In genomic region chr10:62433181-62433692, GRCh38 we compare ENCODE assay signal across 9 cellular contexts. TPM values are rescaled to one million over a fixed set of nuclear protein-coding genes. Genes with fewer than 3 reads are reported as not detected.
DNase-seq lines count a peak whose midpoint lies in the region; TF ChIP-seq lines count a peak whose summit lies in the region.
"Had no signal": no experiment of that assay in that cellular context is flagged by ENCODE, and none has a peak within 500 bp of the region (broad histone marks: within the 10 kb centered on the region; RNA-seq: fewer than 3 reads in every experiment).

No MANE protein-coding gene starts in this region.

- 86 to 96% methylated on average over 4 to 5 of the region's 5 CpGs for WGBS in endodermal cell (ENCODE audit: insufficient coverage in 1 of 2, insufficient read length in 1 of 2), 2 experiments

- H3K27me3 ChIP-seq in endodermal cell (ENCODE audit: control insufficient read depth, insufficient read depth, low read length, poor library complexity, severe bottlenecking), result peaks cover 8% of the 10 kb centered on the region

- TF ChIP-seq CTCF in GM13977 (IDR thresholded peaks at IDR 0.05; ENCODE audit: extremely low read depth, insufficient read depth, missing control alignments), result no peak
- no peak for TF ChIP-seq CTCF in HFFc6 (IDR thresholded peaks at IDR 0.05)
- no peak for TF ChIP-seq CTCF in endodermal cell (conservative IDR thresholded peaks at IDR 0.05)

- no peak overlapping the region for H3K4me3 ChIP-seq in endodermal cell (ENCODE audit: low read length)

- no peak overlapping the region for H3K27ac ChIP-seq in endodermal cell (ENCODE audit: low read depth, low read length)
- H3K27ac ChIP-seq: parathyroid adenoma had no signal

- H3K36me3 ChIP-seq in endodermal cell (ENCODE audit: control insufficient read depth, insufficient read depth, low read length), result no peaks in the 10 kb centered on the region

- H3K27me3 Mint-ChIP-seq in HFFc6 (ENCODE audit: insufficient read depth), result no peaks in the 10 kb centered on the region; the same call in 1 of the 2 replicates
- H3K27me3 Mint-ChIP-seq in activated naive CD4-positive, alpha-beta T cell treated with anti-CD3 and anti-CD28 coated beads, Interleukin-2, amount 50 U/mL, for 24 hours, result no peaks in the 10 kb centered on the region
- peaks cover 9% of the 10 kb centered on the region for H3K27me3 Mint-ChIP-seq in endodermal cell (ENCODE audit: insufficient read depth)

- H3K4me1 Mint-ChIP-seq in HFFc6 (ENCODE audit: low read depth), result peaks cover 59% of the 10 kb centered on the region
- H3K4me1 Mint-ChIP-seq in activated naive CD4-positive, alpha-beta T cell treated with anti-CD3 and anti-CD28 coated beads, Interleukin-2, amount 50 U/mL, for 24 hours, result peaks cover 33% of the 10 kb centered on the region
- no peaks in the 10 kb centered on the region for H3K4me1 Mint-ChIP-seq in endodermal cell

- DNase-seq in GM13977 (ENCODE audit: low spot score) (peak; percentile 24), HFFc6 (peak; percentile 97), NCI-H226 (peak; percentile 77), islet precursor cell (peak; percentile 77), endodermal cell (no peak), NCI-H2081 treated with DMSO at 0.1 percent for 48 hours (lab: John Stamatoyannopoulos, UW) (no peak)
- peak; percentile 67 for DNase-seq in stimulated activated CD8-positive, alpha-beta memory T cell treated with anti-CD3 and anti-CD28 coated beads, Interleukin-4, amount 100 ng/mL, for 48 hours

- H3K36me3 Mint-ChIP-seq in HFFc6 (ENCODE audit: low read depth) (peaks cover 3% of the 10 kb centered on the region; the same call in 1 of the 2 replicates), endodermal cell (ENCODE audit: low read depth) (no peaks in the 10 kb centered on the region)
- no peaks in the 10 kb centered on the region for H3K36me3 Mint-ChIP-seq in activated naive CD4-positive, alpha-beta T cell treated with anti-CD3 and anti-CD28 coated beads, Interleukin-2, amount 50 U/mL, for 24 hours

- in situ Hi-C loops in GM13977 (cut with MboI; ENCODE audit: low pct_unique_long_range_greater_than_20kb, low sequenced_read_pairs, unreplicated experiment), result no loop called here

- H3K4me3 Mint-ChIP-seq in HFFc6 (peak overlapping the region; percentile 65), endodermal cell (no peak overlapping the region)
- H3K4me3 Mint-ChIP-seq in activated naive CD4-positive, alpha-beta T cell treated with anti-CD3 and anti-CD28 coated beads, Interleukin-2, amount 50 U/mL, for 24 hours, result peak overlapping the region; percentile 55

- H3K4me1 ChIP-seq in endodermal cell (ENCODE audit: control insufficient read depth, insufficient read depth, low read length), result peaks cover 4% of the 10 kb centered on the region
- H3K4me1 ChIP-seq: parathyroid adenoma had no signal

- H3K9ac ChIP-seq in endodermal cell (ENCODE audit: extremely low read depth, low read length, poor library complexity, severe bottlenecking), result no peak overlapping the region
- H3K9ac ChIP-seq: parathyroid adenoma had no signal

- H3K9me3 Mint-ChIP-seq in HFFc6, result no peaks in the 10 kb centered on the region
- no peaks in the 10 kb centered on the region for H3K9me3 Mint-ChIP-seq in activated naive CD4-positive, alpha-beta T cell treated with anti-CD3 and anti-CD28 coated beads, Interleukin-2, amount 50 U/mL, for 24 hours
- no peaks in the 10 kb centered on the region for H3K9me3 Mint-ChIP-seq in endodermal cell

- peak overlapping the region; percentile 85 for H3K27ac Mint-ChIP-seq in HFFc6
- H3K27ac Mint-ChIP-seq in activated naive CD4-positive, alpha-beta T cell treated with anti-CD3 and anti-CD28 coated beads, Interleukin-2, amount 50 U/mL, for 24 hours, result peak overlapping the region; percentile 91
- no peak overlapping the region for H3K27ac Mint-ChIP-seq in endodermal cell

- H3K9me3 ChIP-seq in endodermal cell (ENCODE audit: control insufficient read depth, low read length), result no peaks in the 10 kb centered on the region

RNA-seq across cellular contexts. Expression of gene ZNF365, which starts 59.1 kb away (rescaled TPM):
- total RNA-seq in HFFc6 (2021; fragmentation: NEBNext Ultra II Directional; extraction: Animal tissue kit (Norgen Biotek cat#: 25700)), result 10 to 100 TPM; 10.2 to 14.7 (median 11.3) TPM
- total RNA-seq in endodermal cell, result under 1 TPM in 1 of 2 donors, not detected in 1; 0.31 TPM
- polyA plus RNA-seq in endodermal cell (2013, experiment 1 of 2), result 0.21 TPM
- polyA plus RNA-seq in endodermal cell (2013, experiment 2 of 2), result 0.21 TPM

Comparison
In these comparisons a context has a peak if more than half of its experiments do, and no peak if none do; other contexts are left out.
1. DNase-seq: peak in GM13977 (single experiment), HFFc6 (single experiment), NCI-H226 (single experiment), islet precursor cell (single experiment) and stimulated activated CD8-positive, alpha-beta memory T cell treated with anti-CD3 and anti-CD28 coated beads, Interleukin-4, amount 100 ng/mL, for 48 hours (single experiment); none in endodermal cell (single experiment) and NCI-H2081 treated with DMSO at 0.1 percent for 48 hours (single experiment).
2. RNA of gene ZNF365, which starts 59.1 kb away (total RNA-seq): 10.2 to 14.7 TPM in HFFc6; 0.31 TPM in endodermal cell; every median in the first group is over 4 times any median in the second.